In the genomic region with DNA sequence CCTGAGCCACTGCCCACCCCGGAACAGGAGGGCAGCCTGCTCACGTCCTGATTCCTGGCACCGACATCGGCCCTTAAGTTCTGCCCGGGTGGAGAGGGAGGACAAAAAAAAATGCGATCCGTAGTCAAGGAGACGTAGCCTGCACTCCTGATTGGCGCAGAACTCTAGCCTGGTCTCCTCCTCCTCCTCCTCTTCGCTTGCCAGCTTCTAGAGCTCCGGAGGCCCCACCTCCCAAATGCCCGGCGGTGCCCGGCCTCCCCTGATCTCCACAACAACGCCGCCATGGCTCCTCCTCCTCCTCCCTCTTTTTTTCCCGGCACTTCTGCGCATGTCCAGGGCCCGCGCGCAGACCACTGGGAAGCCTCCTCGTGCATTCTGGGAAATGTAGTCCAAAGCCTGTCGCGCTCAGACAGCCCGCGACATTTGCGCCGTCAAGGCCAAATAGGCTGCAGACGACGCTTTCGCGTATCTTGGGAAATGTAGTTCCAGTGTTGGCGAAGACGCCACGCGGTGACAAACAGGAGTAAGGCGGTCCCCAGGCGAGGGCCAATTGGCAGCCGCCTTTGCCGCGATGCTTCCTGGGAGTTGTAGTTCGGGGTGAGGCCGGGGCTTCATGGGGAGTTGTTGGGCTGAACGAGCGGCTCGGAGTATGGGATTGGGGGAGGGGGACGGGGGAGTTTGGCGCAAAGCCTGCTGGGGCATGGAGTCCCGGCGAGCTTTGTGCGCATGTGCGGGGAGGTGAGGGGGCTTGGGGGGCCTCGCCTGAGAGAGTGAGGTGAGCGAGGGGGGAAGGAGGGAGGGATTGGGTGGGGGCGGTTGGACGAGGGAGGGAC, we compare ENCODE assay signal across 8 cellular contexts. TPM values are rescaled to one million over a fixed set of nuclear protein-coding genes. Genes with fewer than 3 reads are reported as not detected.
DNase-seq lines count a peak whose midpoint lies in the region; ATAC-seq and TF ChIP-seq lines count a peak whose summit lies in the region.

A gene (plus strand): TSS at position 705 of the 833 bp plus-strand sequence. CDS start 5,625 bp downstream, outside the sequence.

- H3K4me1 ChIP-seq in mononuclear cell (ENCODE audit: insufficient read depth, low read length) = peaks cover 43% of the 10 kb centered on the region

- H3K4me3 ChIP-seq in epithelial cell of esophagus (ENCODE audit: low read length) (peak within 1 kb of the TSS; percentile 61), mononuclear cell (ENCODE audit: low read length) (peak within 1 kb of the TSS; percentile 55)

- H3K4me1 Mint-ChIP-seq in IgD-negative memory B cell = peaks cover 15 to 17% (median 16%) of the 10 kb centered on the region in 3 donors

- ATAC-seq in GM21529 (IDR thresholded peaks at IDR 0.05; ENCODE audit: unreplicated experiment) = peak; percentile 85

- no peaks in the 10 kb centered on the region for H3K27me3 Mint-ChIP-seq in IgD-negative memory B cell

- no peaks in the 10 kb centered on the region for H3K9me3 ChIP-seq in mononuclear cell (ENCODE audit: low read depth, low read length)

- peak within 1 kb of the TSS; percentile 90 to 99 (median 96) for H3K4me3 Mint-ChIP-seq in IgD-negative memory B cell

- H3K27ac Mint-ChIP-seq in IgD-negative memory B cell = peak within 1 kb of the TSS; percentile 91 to 98 (median 97)

- H3K27me3 ChIP-seq in mononuclear cell (ENCODE audit: insufficient read depth, low read length) = no peaks in the 10 kb centered on the region

- DNase-seq in DMS 273 treated with DMSO at 0.1 percent for 48 hours (lab: John Stamatoyannopoulos, UW) = peak; percentile 99
- peak; percentile 86 for DNase-seq in OCI-M2 (lab: John Stamatoyannopoulos, UW; ENCODE audit: unreplicated experiment)
- DNase-seq in activated T-cell treated with anti-CD3 and anti-CD28 coated beads for 48 hours (ENCODE audit: low read depth) = peak; percentile 95
- peak; percentile 99 for DNase-seq in epithelial cell of esophagus (ENCODE audit: low read depth)
- DNase-seq in stimulated activated CD8-positive, alpha-beta memory T cell treated with anti-CD3 and anti-CD28 coated beads, Interleukin-4, amount 100 ng/mL, for 1 hour (ENCODE audit: low read depth in 2 of 2, low spot score in 1 of 2) = peak; percentile 96 to 98

- no peaks in the 10 kb centered on the region for H3K9me3 Mint-ChIP-seq in IgD-negative memory B cell

- H3K36me3 Mint-ChIP-seq in IgD-negative memory B cell = peaks cover 2% of the 10 kb centered on the region

- TF ChIP-seq CTCF in epithelial cell of esophagus (IDR thresholded peaks at IDR 0.05; ENCODE audit: insufficient read depth, low read depth, low read length, missing control alignments) = no peak

RNA-seq across cellular contexts. Expression of the gene that starts here (rescaled TPM):
- polyA plus RNA-seq in IgD-negative memory B cell = 19.5 TPM
- 4.1 TPM for total RNA-seq in mononuclear cell

Comparison
In these comparisons a context has a peak if more than half of its experiments do, and no peak if none do; other contexts are left out.
1. Peak in every context shown above with its lines: DNase-seq, ATAC-seq and H3K4me3 ChIP-seq.